8 cellular contexts compared by ENCODE assay signal in genomic region chr2:181466661-181467576, GRCh38. TPM values are rescaled to one million over a fixed set of nuclear protein-coding genes. Genes with fewer than 3 reads are reported as not detected.
DNase-seq lines count a peak whose midpoint lies in the region; ATAC-seq and TF ChIP-seq lines count a peak whose summit lies in the region.

No MANE protein-coding gene starts in this region.

- H3K79me2 ChIP-seq in neural cell (replicated peaks; ENCODE audit: insufficient read depth, low read length): no peaks in the 10 kb centered on the region

- peak overlapping the region; percentile 95 for H3K4me2 ChIP-seq in BLaER1
- H3K4me2 ChIP-seq in neural cell (ENCODE audit: low read length): no peak overlapping the region

- peaks cover 83% of the 10 kb centered on the region for H3K36me3 ChIP-seq in BLaER1
- no peaks in the 10 kb centered on the region for H3K36me3 ChIP-seq in neural cell (ENCODE audit: insufficient read depth, low read length)

- H3K27me3 ChIP-seq in BLaER1: no peaks in the 10 kb centered on the region
- H3K27me3 ChIP-seq in neural cell (ENCODE audit: insufficient read depth, low read depth, low read length): no peaks in the 10 kb centered on the region

- H3K9ac ChIP-seq in BLaER1 (no peak overlapping the region), neural cell (ENCODE audit: low read length) (no peak overlapping the region)

- TF ChIP-seq RAD21 in neural cell (conservative IDR thresholded peaks at IDR 0.05): no peak

- H3K4me3 ChIP-seq in BLaER1 (no peak overlapping the region), neural cell (ENCODE audit: low read length) (no peak overlapping the region)

- ATAC-seq in GM21529 (IDR thresholded peaks at IDR 0.05; ENCODE audit: unreplicated experiment): peak; percentile 41
- ATAC-seq in esophagus mucosa: peak; percentile 38

- H3K27ac ChIP-seq in BLaER1 (no peak overlapping the region), neural cell (ENCODE audit: low read length) (no peak overlapping the region)

- no peak overlapping the region for H2AFZ ChIP-seq in neural cell (ENCODE audit: low read depth, low read length)

- peaks cover 88% of the 10 kb centered on the region for H3K4me1 ChIP-seq in BLaER1

- H3K9me2 ChIP-seq in neural cell (ENCODE audit: insufficient read depth, low read length): no peaks in the 10 kb centered on the region

- peak; percentile 44 for TF ChIP-seq CTCF in neural cell (IDR thresholded peaks at IDR 0.05; ENCODE audit: poor library complexity, severe bottlenecking)

- peak; percentile 64 for DNase-seq in NCI-H748 (lab: John Stamatoyannopoulos, UW; ENCODE audit: unreplicated experiment)
- DNase-seq in activated CD8-positive, alpha-beta memory T cell treated with anti-CD3 and anti-CD28 coated beads, Interleukin-2, amount 50 U/mL, for 48 hours: peak; percentile 89
- peak; percentile 33 for DNase-seq in stromal cell of bone marrow (ENCODE audit: low read depth)
- no peak for DNase-seq in occipital lobe (lab: John Stamatoyannopoulos, UW)

- H4K20me1 ChIP-seq in BLaER1 (peaks cover 100% of the 10 kb centered on the region), neural cell (ENCODE audit: insufficient read depth) (no peaks in the 10 kb centered on the region)

- H3F3A ChIP-seq in neural cell (ENCODE audit: insufficient read depth, low read length, poor library complexity, severe bottlenecking): no peaks in the 10 kb centered on the region

- H3K9me3 ChIP-seq in BLaER1 (no peaks in the 10 kb centered on the region), neural cell (ENCODE audit: low read length) (no peaks in the 10 kb centered on the region)

- no peak for TF ChIP-seq EP300 in neural cell (conservative IDR thresholded peaks at IDR 0.05; ENCODE audit: poor library complexity, severe bottlenecking)

TF ChIP-seq in neural cell, 6 proteins besides CTCF, POLR2A, EP300 and RAD21:
- TF ChIP-seq EZH2 (IDR thresholded peaks at IDR 0.05; ENCODE audit: borderline replicate concordance, insufficient read depth, low read length, poor library complexity, severe bottlenecking) (no peak), SMC3 (conservative IDR thresholded peaks at IDR 0.05; ENCODE audit: poor library complexity) (peak; percentile 12)

RNA-seq across cellular contexts. Expression of gene ITGA4, which starts 9.7 kb away (rescaled TPM):
- 1.3 TPM for total RNA-seq in esophagus mucosa
- 0.40 TPM in 1 of 2 replicates, not detected in the other for polyA plus RNA-seq in neural cell
- not detected in 2 replicates for polyA minus RNA-seq in neural cell
- 8.7 TPM for total RNA-seq in occipital lobe
